Comparison of ENCODE assay signal across 22 cellular contexts in the genomic region with DNA sequence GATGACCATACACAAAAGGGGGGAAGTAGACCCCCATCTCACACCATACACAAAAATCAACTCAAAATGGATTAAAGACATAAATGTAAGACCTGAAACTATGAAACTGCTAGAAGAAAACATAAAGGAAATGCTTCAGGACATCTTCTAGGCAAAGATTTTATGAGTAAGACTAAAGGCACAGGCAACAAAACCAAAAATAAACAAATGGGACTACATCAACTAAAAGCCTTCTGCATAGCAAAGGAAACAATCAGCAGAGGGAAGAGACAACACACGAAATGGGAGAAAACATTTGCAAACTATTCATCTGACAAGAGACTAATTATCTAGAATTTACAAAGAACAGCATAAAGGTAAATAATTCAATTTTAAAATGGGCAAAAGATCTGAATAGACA.
"Had no signal": no experiment of that assay in that cellular context is flagged by ENCODE, and none has a peak within 500 bp of the region (broad histone marks: within the 10 kb centered on the region; RNA-seq: fewer than 3 reads in every experiment).

No MANE protein-coding gene starts in this region.

- H3K4me3 Mint-ChIP-seq: activated CD8-positive, alpha-beta T cell treated with anti-CD3 and anti-CD28 coated beads, Interleukin-2, amount 10 ng/mL, durations not matched to agents 7 days and 5 days; activated T-helper 17 cell treated with anti-CD3 and anti-CD28 coated beads, Interleukin-2, amount 50 U/mL, for 72 hours; naive thymus-derived CD4-positive, alpha-beta T cell; neural crest cell; T-helper 2 cell treated with Interferon-gamma antibody and Interleukin-4, amounts not matched to agents 5 μg/mL and 100 μg/mL, for 36 hours had no signal

- H3K27ac Mint-ChIP-seq: activated CD8-positive, alpha-beta T cell treated with anti-CD3 and anti-CD28 coated beads, Interleukin-2, amount 10 ng/mL, durations not matched to agents 7 days and 5 days; activated naive CD4-positive, alpha-beta T cell treated with anti-CD3 and anti-CD28 coated beads, Interleukin-2, amount 50 U/mL, for 72 hours; activated T-helper 17 cell treated with anti-CD3 and anti-CD28 coated beads, Interleukin-2, amount 50 U/mL, for 72 hours; naive thymus-derived CD4-positive, alpha-beta T cell; progenitor cell of endocrine pancreas; T-helper 2 cell treated with Interferon-gamma antibody and Interleukin-4, amounts not matched to agents 5 μg/mL and 100 μg/mL, for 36 hours had no signal

- H3K36me3 Mint-ChIP-seq: activated naive CD4-positive, alpha-beta T cell treated with anti-CD3 and anti-CD28 coated beads, Interleukin-2, amount 50 U/mL, for 72 hours; naive thymus-derived CD4-positive, alpha-beta T cell had no signal

- H3K9me3 Mint-ChIP-seq: activated naive CD4-positive, alpha-beta T cell treated with anti-CD3 and anti-CD28 coated beads, Interleukin-2, amount 50 U/mL, for 72 hours; activated T-helper 17 cell treated with anti-CD3 and anti-CD28 coated beads, Interleukin-2, amount 50 U/mL, for 72 hours; T-helper 2 cell treated with Interferon-gamma antibody and Interleukin-4, amounts not matched to agents 5 μg/mL and 100 μg/mL, for 36 hours had no signal

- DNase-seq: activated CD4-positive, alpha-beta T cell treated with anti-CD3 and anti-CD28 coated beads for 1 hour; activated CD4-positive, alpha-beta T cell treated with anti-CD3 and anti-CD28 coated beads, Interleukin-2, amount 50 U/mL, for 1 hour; activated CD8-positive, alpha-beta T cell treated with anti-CD3 and anti-CD28 coated beads, Interleukin-2, amount 10 ng/mL, durations not matched to agents 7 days and 5 days; adrenal gland; central memory CD4-positive, alpha-beta T cell; effector memory CD4-positive, alpha-beta T cell; gastrocnemius medialis; head of caudate nucleus; hypothalamus; left ventricle myocardium inferior; naive thymus-derived CD4-positive, alpha-beta T cell; retina; sigmoid colon; spleen; stimulated activated CD4-positive, alpha-beta T cell treated with anti-CD3 and anti-CD28 coated beads, Interleukin-4, amount 100 ng/mL, for 24 hours; stimulated activated naive CD4-positive, alpha-beta T cell treated with Interleukin-2 at 50 U/mL for 16 hours; upper lobe of left lung had no signal

- H3K4me1 Mint-ChIP-seq: activated T-helper 17 cell treated with anti-CD3 and anti-CD28 coated beads, Interleukin-2, amount 50 U/mL, for 72 hours; naive thymus-derived CD4-positive, alpha-beta T cell had no signal

- ATAC-seq: activated CD8-positive, alpha-beta T cell treated with anti-CD3 and anti-CD28 coated beads, Interleukin-2, amount 10 ng/mL, durations not matched to agents 7 days and 5 days; activated naive CD4-positive, alpha-beta T cell treated with anti-CD3 and anti-CD28 coated beads, Interleukin-2, amount 50 U/mL, for 72 hours; activated T-helper 17 cell treated with anti-CD3 and anti-CD28 coated beads, Interleukin-2, amount 50 U/mL, for 72 hours; gastrocnemius medialis; naive thymus-derived CD4-positive, alpha-beta T cell had no signal

- H3K27me3 Mint-ChIP-seq: progenitor cell of endocrine pancreas had no signal
